In genomic region chr2:215793747-215794595, GRCh38 we compare ENCODE assay signal across 8 cellular contexts.
DNase-seq lines count a peak whose midpoint lies in the region; ATAC-seq and TF ChIP-seq lines count a peak whose summit lies in the region.

No MANE protein-coding gene starts in this region.

- H3K4me3 ChIP-seq in AG04450 (ENCODE audit: low read depth, low read length) = no peak overlapping the region
- no peak overlapping the region for H3K4me3 ChIP-seq in adrenal gland
- no peak overlapping the region for H3K4me3 ChIP-seq in liver (ENCODE audit: low read depth in 1 of 3, low read length in 3 of 3)
- H3K4me3 ChIP-seq in tibial artery = no peak overlapping the region

- H3K9ac ChIP-seq in liver (ENCODE audit: low read depth in 1 of 2, low read length in 2 of 2) = no peak overlapping the region

- H3K9me3 ChIP-seq in AG04450 (ENCODE audit: control insufficient read depth, insufficient read depth, low read length) = no peaks in the 10 kb centered on the region
- H3K9me3 ChIP-seq in adrenal gland (replicated peaks in 1 of 3) = no peaks in the 10 kb centered on the region
- no peaks in the 10 kb centered on the region for H3K9me3 ChIP-seq in liver (ENCODE audit: control insufficient read depth in 4 of 4, low read length in 3 of 4)
- no peaks in the 10 kb centered on the region for H3K9me3 ChIP-seq in tibial artery

- WGBS in adrenal gland, 4 donors = 72 to 74% (median 72%) methylated on average over 3 of the region's 3 CpGs
- 80% methylated on average over 3 of the region's 3 CpGs for WGBS in liver

- TF ChIP-seq RAD21 in liver (IDR thresholded peaks at IDR 0.05) = no peak

- no peaks in the 10 kb centered on the region for H3K9me3 Mint-ChIP-seq in type B pancreatic cell

- no peaks in the 10 kb centered on the region for H3K27me3 Mint-ChIP-seq in type B pancreatic cell

- POLR2A ChIA-PET in AG04450 (lab: Yijun Ruan, JAX) = interaction anchor here (0.9 to 1.7 kb wide), 2 partner anchors 10 to 95 kb away, joined by 3 to 9 read pairs; no protein-coding TSS in a partner anchor

- H3K27ac Mint-ChIP-seq in type B pancreatic cell = no peak overlapping the region

- H3K27me3 ChIP-seq in AG04450 (ENCODE audit: control insufficient read depth, insufficient read depth, low read length) (no peaks in the 10 kb centered on the region), adrenal gland (no peaks in the 10 kb centered on the region), liver (ENCODE audit: control insufficient read depth in 4 of 4, insufficient read depth in 4 of 4, low read length in 3 of 4) (no peaks in the 10 kb centered on the region), tibial artery (no peaks in the 10 kb centered on the region)

- H3K36me3 ChIP-seq in adrenal gland (replicated peaks in 1 of 2) = no peaks in the 10 kb centered on the region
- no peaks in the 10 kb centered on the region for H3K36me3 ChIP-seq in liver (ENCODE audit: control insufficient read depth in 4 of 4, insufficient read depth in 3 of 4, low read depth in 1 of 4, low read length in 3 of 4)
- no peaks in the 10 kb centered on the region for H3K36me3 ChIP-seq in tibial artery

- no peak overlapping the region for H3K4me3 Mint-ChIP-seq in type B pancreatic cell

- intact Hi-C loops in adrenal gland (cut with DNase I) (no loop called here), tibial artery (cut with DNase I; ENCODE audit: low total_unique reads) (no loop called here)

- CTCF ChIA-PET in AG04450 (lab: Charles Lee) = interaction anchor here (0.6 to 2.2 kb wide), 6 partner anchors 30 to 1219 kb away, joined by 3 to 7 read pairs (median 4); no protein-coding TSS in a partner anchor

- ATAC-seq in GM19452 (IDR thresholded peaks at IDR 0.05; ENCODE audit: unreplicated experiment) = peak; percentile 76

- no peaks in the 10 kb centered on the region for H3K36me3 Mint-ChIP-seq in type B pancreatic cell

- in situ Hi-C loops in GM13977 (cut with MboI; ENCODE audit: low pct_unique_long_range_greater_than_20kb, low sequenced_read_pairs, unreplicated experiment) = no loop called here

- peak; percentile 92 for DNase-seq in AG04450 (ENCODE audit: low read depth, low spot score)
- DNase-seq in HuH-7.5 (ENCODE audit: low spot score) = peak; percentile 12
- DNase-seq in adrenal gland = peak in 6 of 7 donors; percentile 20 to 58 (median 46)
- DNase-seq in tibial artery = peak in 1 of 2 donors; percentile 68
- no peak for DNase-seq in GM13977 (ENCODE audit: low spot score)
- DNase-seq in type B pancreatic cell (ENCODE audit: extremely low spot score, unreplicated experiment) = no peak

- H3K4me1 ChIP-seq in adrenal gland (replicated peaks in 1 of 2) (peaks cover 0 to 6% of the 10 kb centered on the region in 2 donors), liver (ENCODE audit: control insufficient read depth in 4 of 4, insufficient read depth in 4 of 4, low read length in 3 of 4) (peaks cover 0 to 5% (median 2%) of the 10 kb centered on the region in 4 donors), tibial artery (peaks cover 0 to 12% (median 9%) of the 10 kb centered on the region in 4 donors)

- no peak for TF ChIP-seq POLR2A in adrenal gland (IDR thresholded peaks at IDR 0.05)

- TF ChIP-seq CTCF in AG04450 (IDR thresholded peaks at IDR 0.05; ENCODE audit: low read depth, low read length) (no peak), adrenal gland (IDR thresholded peaks at IDR 0.05) (no peak), liver (IDR thresholded peaks at IDR 0.05; ENCODE audit: low read depth, low read length, missing input control) (no peak), tibial artery (IDR thresholded peaks at IDR 0.05) (no peak), GM13977 (IDR thresholded peaks at IDR 0.05; ENCODE audit: extremely low read depth, insufficient read depth, missing control alignments) (no peak), type B pancreatic cell (conservative IDR thresholded peaks at IDR 0.05) (no peak)

- H3K27ac ChIP-seq in AG04450 (ENCODE audit: low read depth, low read length) (peak overlapping the region; percentile 67), adrenal gland (no peak overlapping the region), liver (ENCODE audit: low read depth in 1 of 2, low read length in 2 of 2) (no peak overlapping the region), tibial artery (peak overlapping the region; percentile 58 to 59)

- peaks cover 36% of the 10 kb centered on the region for H3K4me1 Mint-ChIP-seq in type B pancreatic cell (ENCODE audit: unreplicated experiment)

TF ChIP-seq in liver, 16 proteins besides CTCF, POLR2A, EP300 and RAD21:
- TF ChIP-seq JUND (IDR thresholded peaks at IDR 0.05) = peak in 1 of 2 donors; percentile 46
- peak; percentile 22 to 45 for TF ChIP-seq HNF4A (conservative IDR thresholded peaks at IDR 0.05)
- no peak for TF ChIP-seq YY1 (IDR thresholded peaks at IDR 0.05)

Comparison
In these comparisons a context has a peak if more than half of its experiments do, and no peak if none do; other contexts are left out.
1. DNase-seq: peak in AG04450 (single experiment), HuH-7.5 (single experiment) and adrenal gland (6 of 7); none in GM13977 (single experiment) and type B pancreatic cell (single experiment).
2. H3K27ac ChIP-seq: peak in AG04450 (single experiment) and tibial artery (2 of 2); none in adrenal gland (0 of 5) and liver (0 of 2).